28 cellular contexts compared by ENCODE assay signal in genomic region chr7:8211725-8212096, GRCh38. TPM values are rescaled to one million over a fixed set of nuclear protein-coding genes. Genes with fewer than 3 reads are reported as not detected.
DNase-seq lines count a peak whose midpoint lies in the region; ATAC-seq lines count a peak whose summit lies in the region.
"Had no signal": no experiment of that assay in that cellular context is flagged by ENCODE, and none has a peak within 500 bp of the region (broad histone marks: within the 10 kb centered on the region; RNA-seq: fewer than 3 reads in every experiment).

No MANE protein-coding gene starts in this region.

- H3K27me3 ChIP-seq in right cardiac atrium (ENCODE audit: control insufficient read depth, insufficient read depth) (no peaks in the 10 kb centered on the region), skeletal muscle tissue (ENCODE audit: control insufficient read depth in 3 of 3, insufficient read depth in 3 of 3, low read length in 3 of 3) (no peaks in the 10 kb centered on the region)
- no peaks in the 10 kb centered on the region for H3K27me3 ChIP-seq in CD4-positive, alpha-beta memory T cell (ENCODE audit: insufficient read depth, low read length)
- H3K27me3 ChIP-seq: ascending aorta, colonic mucosa, upper lobe of left lung had no signal

- H3K9ac ChIP-seq in skeletal muscle tissue (ENCODE audit: low read depth in 1 of 3, low read length in 3 of 3): no peak overlapping the region

- no peak overlapping the region for H3K4me3 Mint-ChIP-seq in CD4-positive, alpha-beta memory T cell
- H3K4me3 Mint-ChIP-seq: activated CD4-positive, alpha-beta T cell treated with anti-CD3 and anti-CD28 coated beads, Interleukin-2, amount 10 ng/mL, durations not matched to agents 24 days and 14 days; activated naive CD8-positive, alpha-beta T cell treated with anti-CD3 and anti-CD28 coated beads for 36 hours; naive thymus-derived CD8-positive, alpha-beta T cell; stimulated activated memory B cell treated with anti-CD40 and anti-IgM and Interleukin-4, amounts not matched to agents 10 μg/mL and 1 μg/mL and 100 μg/mL, for 72 hours had no signal

- H3K4me3 ChIP-seq in right cardiac atrium (ENCODE audit: low read length) (no peak overlapping the region), skeletal muscle tissue (ENCODE audit: low read length in 3 of 3) (no peak overlapping the region)
- H3K4me3 ChIP-seq in CD4-positive, alpha-beta memory T cell (ENCODE audit: low read length in 2 of 2): no peak overlapping the region
- H3K4me3 ChIP-seq: ascending aorta, colonic mucosa, lung, PC-9, upper lobe of left lung had no signal

- no peaks in the 10 kb centered on the region for H3K27me3 Mint-ChIP-seq in CD4-positive, alpha-beta memory T cell

- intact Hi-C loops in right cardiac atrium (cut with DNase I): loop anchor here in 2 of 4 donors (10.0 kb wide), 2 partner anchors 527 to 547 kb away; no protein-coding TSS in a partner anchor
- intact Hi-C loops in left colon (cut with DNase I, micrococcal nuclease): loop anchor here in 1 of 2 donors (10.0 kb wide), 2 partner anchors 547 to 617 kb away; no protein-coding TSS in a partner anchor
- intact Hi-C loops in CD4-positive, alpha-beta memory T cell (cut with micrococcal nuclease): no loop called here

- no peaks in the 10 kb centered on the region for H3K36me3 Mint-ChIP-seq in CD4-positive, alpha-beta memory T cell
- H3K36me3 Mint-ChIP-seq: activated naive CD8-positive, alpha-beta T cell treated with anti-CD3 and anti-CD28 coated beads for 36 hours; naive thymus-derived CD8-positive, alpha-beta T cell; stimulated activated memory B cell treated with anti-CD40 and anti-IgM and Interleukin-4, amounts not matched to agents 10 μg/mL and 1 μg/mL and 100 μg/mL, for 72 hours had no signal

- ATAC-seq in right cardiac atrium: peak; percentile 47 to 60
- no peak for ATAC-seq in left colon
- ATAC-seq in HG03097 (IDR thresholded peaks at IDR 0.05; ENCODE audit: low FRiP score, unreplicated experiment): no peak
- ATAC-seq: naive thymus-derived CD8-positive, alpha-beta T cell; stimulated activated memory B cell treated with anti-CD40 and anti-IgM and Interleukin-4, amounts not matched to agents 10 μg/mL and 1 μg/mL and 100 μg/mL, for 72 hours had no signal

- WGBS in right cardiac atrium: 75% methylated on average over 1 of the region's 1 CpG

- no peaks in the 10 kb centered on the region for H3K36me3 ChIP-seq in skeletal muscle tissue (ENCODE audit: control insufficient read depth in 3 of 3, insufficient read depth in 3 of 3, low read length in 3 of 3)
- H3K36me3 ChIP-seq in CD4-positive, alpha-beta memory T cell (ENCODE audit: insufficient read depth, low read length): no peaks in the 10 kb centered on the region
- H3K36me3 ChIP-seq: ascending aorta, colonic mucosa, WERI-Rb-1 had no signal

- no peaks in the 10 kb centered on the region for H3K4me1 ChIP-seq in right cardiac atrium (ENCODE audit: control insufficient read depth, insufficient read depth, low read length)
- peaks cover 0 to 14% (median 10%) of the 10 kb centered on the region in 3 donors for H3K4me1 ChIP-seq in skeletal muscle tissue (ENCODE audit: control insufficient read depth in 3 of 3, insufficient read depth in 3 of 3, low read length in 3 of 3)
- H3K4me1 ChIP-seq in CD4-positive, alpha-beta memory T cell (ENCODE audit: insufficient read depth, low read length): no peaks in the 10 kb centered on the region
- H3K4me1 ChIP-seq: ascending aorta, colonic mucosa had no signal

- no peaks in the 10 kb centered on the region for H3K9me3 Mint-ChIP-seq in CD4-positive, alpha-beta memory T cell
- H3K9me3 Mint-ChIP-seq: activated CD4-positive, alpha-beta T cell treated with anti-CD3 and anti-CD28 coated beads, Interleukin-2, amount 10 ng/mL, durations not matched to agents 24 days and 14 days; activated naive CD8-positive, alpha-beta T cell treated with anti-CD3 and anti-CD28 coated beads for 36 hours; naive thymus-derived CD8-positive, alpha-beta T cell; stimulated activated memory B cell treated with anti-CD40 and anti-IgM and Interleukin-4, amounts not matched to agents 10 μg/mL and 1 μg/mL and 100 μg/mL, for 72 hours had no signal

- H3K4me1 Mint-ChIP-seq in CD4-positive, alpha-beta memory T cell: no peaks in the 10 kb centered on the region
- H3K4me1 Mint-ChIP-seq: naive thymus-derived CD8-positive, alpha-beta T cell; stimulated activated memory B cell treated with anti-CD40 and anti-IgM and Interleukin-4, amounts not matched to agents 10 μg/mL and 1 μg/mL and 100 μg/mL, for 72 hours had no signal

- CTCF ChIA-PET in CD4-positive, alpha-beta memory T cell (lab: Charles Lee; ENCODE audit: partially characterized antibody): interaction anchor here (0.9 to 1.1 kb wide), 2 partner anchors 84 to 616 kb away, joined by 3 to 5 read pairs; no protein-coding TSS in a partner anchor

- H3K9me3 ChIP-seq in right cardiac atrium (ENCODE audit: control insufficient read depth, low read length): no peaks in the 10 kb centered on the region
- no peaks in the 10 kb centered on the region for H3K9me3 ChIP-seq in skeletal muscle tissue (ENCODE audit: control insufficient read depth in 3 of 3, low read length in 3 of 3)
- no peaks in the 10 kb centered on the region for H3K9me3 ChIP-seq in CD4-positive, alpha-beta memory T cell (ENCODE audit: control insufficient read depth in 1 of 2, low read length in 2 of 2)
- H3K9me3 ChIP-seq: ascending aorta, colonic mucosa, upper lobe of left lung had no signal

- no peak overlapping the region for H3K27ac ChIP-seq in right cardiac atrium (ENCODE audit: low read length)
- peak overlapping the region; percentile 53 for H3K27ac ChIP-seq in skeletal muscle tissue (ENCODE audit: low read depth, low read length)
- no peak overlapping the region for H3K27ac ChIP-seq in CD4-positive, alpha-beta memory T cell (ENCODE audit: low read depth, low read length)
- H3K27ac ChIP-seq: ascending aorta, colonic mucosa, PC-9, upper lobe of left lung, WERI-Rb-1 had no signal

- POLR2A ChIA-PET in CD4-positive, alpha-beta memory T cell (lab: Charles Lee; ENCODE audit: partially characterized antibody): no interaction called here

- H3K27ac Mint-ChIP-seq in CD4-positive, alpha-beta memory T cell: peak overlapping the region in 1 of 7 donors; percentile 54
- H3K27ac Mint-ChIP-seq: activated naive CD8-positive, alpha-beta T cell treated with anti-CD3 and anti-CD28 coated beads for 36 hours; stimulated activated memory B cell treated with anti-CD40 and anti-IgM and Interleukin-4, amounts not matched to agents 10 μg/mL and 1 μg/mL and 100 μg/mL, for 72 hours had no signal

- DNase-seq in NCI-H146 (lab: John Stamatoyannopoulos, UW): peak; percentile 14
- no peak for DNase-seq in NCI-H146 treated with DMSO at 0.1 percent for 48 hours (lab: John Stamatoyannopoulos, UW; ENCODE audit: unreplicated experiment)
- peak; percentile 35 for DNase-seq in amniotic epithelial cell (ENCODE audit: low read depth)
- DNase-seq in right cardiac atrium: no peak
- no peak for DNase-seq in left colon
- no peak for DNase-seq in CD4-positive, alpha-beta memory T cell
- DNase-seq: 8988T; activated CD4-positive, alpha-beta T cell treated with anti-CD3 and anti-CD28 coated beads, Interleukin-2, amount 10 ng/mL, durations not matched to agents 24 days and 14 days; activated CD8-positive, alpha-beta memory T cell treated with anti-CD3 and anti-CD28 coated beads for 24 hours; activated effector memory CD4-positive, alpha-beta T cell treated with anti-CD3 and anti-CD28 coated beads, Interleukin-2, amount 50 U/mL, for 16 hours; activated naive CD8-positive, alpha-beta T cell treated with anti-CD3 and anti-CD28 coated beads for 36 hours; C1 segment of cervical spinal cord; colonic mucosa; DMS79; effector CD4-positive, alpha-beta T cell; GDM1; HCEC 1CT; Karpas-422; naive thymus-derived CD8-positive, alpha-beta T cell; NCI-H187; upper lobe of left lung; WERI-Rb-1 had no signal

RNA-seq across cellular contexts. Expression of gene ICA1, which starts 50.3 kb away (rescaled TPM):
- total RNA-seq in right cardiac atrium (10 to 100 TPM; 70.0 to 98.2 (median 73.7) TPM), skeletal muscle tissue (8.9 TPM), left colon (10 to 100 TPM; 34.2 to 66.1 TPM)
- polyA plus RNA-seq in right cardiac atrium: 36.8 TPM
- total RNA-seq in CD4-positive, alpha-beta memory T cell: 1 to 10 TPM; 1.2 TPM
- 1 to 10 TPM; 3.6 to 7.4 TPM for polyA plus RNA-seq in CD4-positive, alpha-beta memory T cell

Comparison
In these comparisons a context has a peak if more than half of its experiments do, and no peak if none do; other contexts are left out.
1. DNase-seq: peak in NCI-H146 (single experiment) and amniotic epithelial cell (single experiment); none in NCI-H146 treated with DMSO at 0.1 percent for 48 hours (single experiment), right cardiac atrium (0 of 3), left colon (0 of 2) and CD4-positive, alpha-beta memory T cell (0 of 5).
2. ATAC-seq: peak in right cardiac atrium (2 of 2); none in left colon (single experiment) and HG03097 (single experiment).